Comparison of ENCODE assay signal across 1 cellular context in the genomic region with DNA sequence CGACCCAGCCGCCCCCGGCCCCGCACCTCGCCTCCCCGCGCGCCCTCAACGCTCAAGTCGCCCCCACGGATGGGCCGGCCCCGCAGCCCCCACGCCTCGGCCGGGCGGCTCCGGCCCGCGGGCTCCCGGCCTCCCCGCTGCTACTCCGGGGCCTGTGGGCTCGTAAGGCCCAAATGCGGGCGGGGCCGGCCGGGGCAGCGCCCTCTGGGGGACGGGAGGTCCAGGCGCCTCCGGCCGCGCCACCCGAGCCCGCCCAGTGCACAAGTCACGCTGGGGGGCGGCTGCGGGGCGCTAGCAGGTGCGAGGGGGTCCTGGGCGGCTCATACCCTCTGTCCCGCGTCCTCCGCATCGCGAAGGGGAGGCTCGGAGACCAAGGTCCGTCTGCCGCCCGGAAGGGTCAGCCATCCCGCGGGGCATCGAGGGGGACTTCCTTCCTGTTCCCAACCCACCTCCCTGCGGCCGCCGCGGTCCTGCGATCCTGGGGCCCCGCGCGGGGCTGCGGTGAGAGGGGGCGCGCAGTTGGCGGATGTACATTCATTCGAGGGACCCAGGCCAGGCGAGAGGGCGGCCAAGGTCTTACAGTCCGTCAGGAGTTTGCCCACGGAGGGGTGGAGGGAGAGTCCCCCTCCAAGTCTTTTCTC.
TF ChIP-seq lines count a peak whose summit lies in the region.

A gene with protein sequence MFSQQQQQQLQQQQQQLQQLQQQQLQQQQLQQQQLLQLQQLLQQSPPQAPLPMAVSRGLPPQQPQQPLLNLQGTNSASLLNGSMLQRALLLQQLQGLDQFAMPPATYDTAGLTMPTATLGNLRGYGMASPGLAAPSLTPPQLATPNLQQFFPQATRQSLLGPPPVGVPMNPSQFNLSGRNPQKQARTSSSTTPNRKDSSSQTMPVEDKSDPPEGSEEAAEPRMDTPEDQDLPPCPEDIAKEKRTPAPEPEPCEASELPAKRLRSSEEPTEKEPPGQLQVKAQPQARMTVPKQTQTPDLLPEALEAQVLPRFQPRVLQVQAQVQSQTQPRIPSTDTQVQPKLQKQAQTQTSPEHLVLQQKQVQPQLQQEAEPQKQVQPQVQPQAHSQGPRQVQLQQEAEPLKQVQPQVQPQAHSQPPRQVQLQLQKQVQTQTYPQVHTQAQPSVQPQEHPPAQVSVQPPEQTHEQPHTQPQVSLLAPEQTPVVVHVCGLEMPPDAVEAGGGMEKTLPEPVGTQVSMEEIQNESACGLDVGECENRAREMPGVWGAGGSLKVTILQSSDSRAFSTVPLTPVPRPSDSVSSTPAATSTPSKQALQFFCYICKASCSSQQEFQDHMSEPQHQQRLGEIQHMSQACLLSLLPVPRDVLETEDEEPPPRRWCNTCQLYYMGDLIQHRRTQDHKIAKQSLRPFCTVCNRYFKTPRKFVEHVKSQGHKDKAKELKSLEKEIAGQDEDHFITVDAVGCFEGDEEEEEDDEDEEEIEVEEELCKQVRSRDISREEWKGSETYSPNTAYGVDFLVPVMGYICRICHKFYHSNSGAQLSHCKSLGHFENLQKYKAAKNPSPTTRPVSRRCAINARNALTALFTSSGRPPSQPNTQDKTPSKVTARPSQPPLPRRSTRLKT (minus strand): TSS at position 167 of the 641 bp plus-strand sequence. CDS start 715 bp downstream, outside the sequence.

TF ChIP-seq in K562, 482 proteins besides CTCF, POLR2A, EP300 and RAD21 (continued from another document and continues in another):
- TF ChIP-seq, protein P1, sequence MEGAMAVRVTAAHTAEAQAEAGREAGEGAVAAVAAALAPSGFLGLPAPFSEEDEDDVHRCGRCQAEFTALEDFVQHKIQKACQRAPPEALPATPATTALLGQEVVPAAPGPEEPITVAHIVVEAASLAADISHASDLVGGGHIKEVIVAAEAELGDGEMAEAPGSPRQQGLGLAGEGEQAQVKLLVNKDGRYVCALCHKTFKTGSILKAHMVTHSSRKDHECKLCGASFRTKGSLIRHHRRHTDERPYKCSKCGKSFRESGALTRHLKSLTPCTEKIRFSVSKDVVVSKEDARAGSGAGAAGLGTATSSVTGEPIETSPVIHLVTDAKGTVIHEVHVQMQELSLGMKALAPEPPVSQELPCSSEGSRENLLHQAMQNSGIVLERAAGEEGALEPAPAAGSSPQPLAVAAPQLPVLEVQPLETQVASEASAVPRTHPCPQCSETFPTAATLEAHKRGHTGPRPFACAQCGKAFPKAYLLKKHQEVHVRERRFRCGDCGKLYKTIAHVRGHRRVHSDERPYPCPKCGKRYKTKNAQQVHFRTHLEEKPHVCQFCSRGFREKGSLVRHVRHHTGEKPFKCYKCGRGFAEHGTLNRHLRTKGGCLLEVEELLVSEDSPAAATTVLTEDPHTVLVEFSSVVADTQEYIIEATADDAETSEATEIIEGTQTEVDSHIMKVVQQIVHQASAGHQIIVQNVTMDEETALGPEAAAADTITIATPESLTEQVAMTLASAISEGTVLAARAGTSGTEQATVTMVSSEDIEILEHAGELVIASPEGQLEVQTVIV (CRISPR knock-in tag; IDR thresholded peaks at IDR 0.05; ENCODE audit: borderline replicate concordance) = peak; percentile 81; the same call in 1 of the 2 replicates
- TF ChIP-seq, protein P2, sequence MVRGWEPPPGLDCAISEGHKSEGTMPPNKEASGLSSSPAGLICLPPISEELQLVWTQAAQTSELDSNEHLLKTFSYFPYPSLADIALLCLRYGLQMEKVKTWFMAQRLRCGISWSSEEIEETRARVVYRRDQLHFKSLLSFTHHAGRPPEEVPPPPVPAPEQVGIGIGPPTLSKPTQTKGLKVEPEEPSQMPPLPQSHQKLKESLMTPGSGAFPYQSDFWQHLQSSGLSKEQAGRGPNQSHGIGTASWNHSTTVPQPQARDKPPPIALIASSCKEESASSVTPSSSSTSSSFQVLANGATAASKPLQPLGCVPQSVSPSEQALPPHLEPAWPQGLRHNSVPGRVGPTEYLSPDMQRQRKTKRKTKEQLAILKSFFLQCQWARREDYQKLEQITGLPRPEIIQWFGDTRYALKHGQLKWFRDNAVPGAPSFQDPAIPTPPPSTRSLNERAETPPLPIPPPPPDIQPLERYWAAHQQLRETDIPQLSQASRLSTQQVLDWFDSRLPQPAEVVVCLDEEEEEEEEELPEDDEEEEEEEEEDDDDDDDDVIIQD (CRISPR knock-in tag; IDR thresholded peaks at IDR 0.05) = no peak
- TF ChIP-seq PTBP1 (IDR thresholded peaks at IDR 0.05; ENCODE audit: low read depth, low read length) (peak; percentile 76; the same call in 1 of the 2 replicates), KLF6 (CRISPR knock-in tag; IDR thresholded peaks at IDR 0.05; ENCODE audit: borderline replicate concordance) (peak; percentile 66; the same call in 1 of the 2 replicates), SP2 (IDR thresholded peaks at IDR 0.05; ENCODE audit: extremely low read depth, low read depth, low read length, poor library complexity, severe bottlenecking) (peak; percentile 97), TGIF2 (CRISPR knock-in tag; IDR thresholded peaks at IDR 0.05) (no peak), RAD51 (IDR thresholded peaks at IDR 0.05; ENCODE audit: borderline replicate concordance, low read depth) (no peak), E2F3 (CRISPR knock-in tag; IDR thresholded peaks at IDR 0.05) (peak; percentile 94), NCOA1 (IDR thresholded peaks at IDR 0.05; ENCODE audit: low read depth) (no peak), DACH1 (IDR thresholded peaks at IDR 0.05; ENCODE audit: partially characterized antibody) (no peak), SMAD4 (CRISPR knock-in tag; conservative IDR thresholded peaks at IDR 0.05) (peak; percentile 88), TAF1 (IDR thresholded peaks at IDR 0.05; ENCODE audit: control insufficient read depth, extremely low read depth, insufficient read depth, low read length, severe bottlenecking) (peak; percentile 99), CHD1 (IDR thresholded peaks at IDR 0.05; ENCODE audit: low read length) (peak; percentile 68), ETV1 (tag; conservative IDR thresholded peaks at IDR 0.05; ENCODE audit: low read depth) (peak; percentile 86), ERF (CRISPR knock-in tag; IDR thresholded peaks at IDR 0.05) (peak; percentile 80; the same call in 1 of the 2 replicates), MXI1 (IDR thresholded peaks at IDR 0.05; ENCODE audit: low read depth, low read length) (peak; percentile 60; the same call in 1 of the 2 replicates), ZNF561 (CRISPR knock-in tag; conservative IDR thresholded peaks at IDR 0.05) (no peak), ZSCAN32 (CRISPR knock-in tag; IDR thresholded peaks at IDR 0.05) (peak; percentile 70; the same call in 1 of the 2 replicates), RBM14 (IDR thresholded peaks at IDR 0.05; ENCODE audit: borderline replicate concordance, insufficient read depth, low read depth, low read length) (0 out of 2 replicates have a peak, but pooled peaks have one; percentile 82)
- TF ChIP-seq, protein P3, sequence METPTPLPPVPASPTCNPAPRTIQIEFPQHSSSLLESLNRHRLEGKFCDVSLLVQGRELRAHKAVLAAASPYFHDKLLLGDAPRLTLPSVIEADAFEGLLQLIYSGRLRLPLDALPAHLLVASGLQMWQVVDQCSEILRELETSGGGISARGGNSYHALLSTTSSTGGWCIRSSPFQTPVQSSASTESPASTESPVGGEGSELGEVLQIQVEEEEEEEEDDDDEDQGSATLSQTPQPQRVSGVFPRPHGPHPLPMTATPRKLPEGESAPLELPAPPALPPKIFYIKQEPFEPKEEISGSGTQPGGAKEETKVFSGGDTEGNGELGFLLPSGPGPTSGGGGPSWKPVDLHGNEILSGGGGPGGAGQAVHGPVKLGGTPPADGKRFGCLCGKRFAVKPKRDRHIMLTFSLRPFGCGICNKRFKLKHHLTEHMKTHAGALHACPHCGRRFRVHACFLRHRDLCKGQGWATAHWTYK (CRISPR knock-in tag; IDR thresholded peaks at IDR 0.05) = peak; percentile 93; the same call in 1 of the 2 replicates
- TF ChIP-seq, protein P4, sequence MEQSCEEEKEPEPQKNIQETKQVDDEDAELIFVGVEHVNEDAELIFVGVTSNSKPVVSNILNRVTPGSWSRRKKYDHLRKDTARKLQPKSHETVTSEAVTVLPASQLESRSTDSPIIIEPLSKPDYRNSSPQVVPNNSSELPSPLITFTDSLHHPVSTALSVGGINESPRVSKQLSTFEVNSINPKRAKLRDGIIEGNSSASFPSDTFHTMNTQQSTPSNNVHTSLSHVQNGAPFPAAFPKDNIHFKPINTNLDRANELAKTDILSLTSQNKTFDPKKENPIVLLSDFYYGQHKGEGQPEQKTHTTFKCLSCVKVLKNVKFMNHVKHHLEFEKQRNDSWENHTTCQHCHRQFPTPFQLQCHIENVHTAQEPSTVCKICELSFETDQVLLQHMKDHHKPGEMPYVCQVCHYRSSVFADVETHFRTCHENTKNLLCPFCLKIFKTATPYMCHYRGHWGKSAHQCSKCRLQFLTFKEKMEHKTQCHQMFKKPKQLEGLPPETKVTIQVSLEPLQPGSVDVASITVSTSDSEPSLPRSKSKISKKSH (CRISPR knock-in tag; IDR thresholded peaks at IDR 0.05) = peak; percentile 79; the same call in 1 of the 2 replicates
- TF ChIP-seq, protein P5, sequence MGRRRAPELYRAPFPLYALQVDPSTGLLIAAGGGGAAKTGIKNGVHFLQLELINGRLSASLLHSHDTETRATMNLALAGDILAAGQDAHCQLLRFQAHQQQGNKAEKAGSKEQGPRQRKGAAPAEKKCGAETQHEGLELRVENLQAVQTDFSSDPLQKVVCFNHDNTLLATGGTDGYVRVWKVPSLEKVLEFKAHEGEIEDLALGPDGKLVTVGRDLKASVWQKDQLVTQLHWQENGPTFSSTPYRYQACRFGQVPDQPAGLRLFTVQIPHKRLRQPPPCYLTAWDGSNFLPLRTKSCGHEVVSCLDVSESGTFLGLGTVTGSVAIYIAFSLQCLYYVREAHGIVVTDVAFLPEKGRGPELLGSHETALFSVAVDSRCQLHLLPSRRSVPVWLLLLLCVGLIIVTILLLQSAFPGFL (CRISPR knock-in tag; IDR thresholded peaks at IDR 0.05) = no peak
- TF ChIP-seq, protein P6, sequence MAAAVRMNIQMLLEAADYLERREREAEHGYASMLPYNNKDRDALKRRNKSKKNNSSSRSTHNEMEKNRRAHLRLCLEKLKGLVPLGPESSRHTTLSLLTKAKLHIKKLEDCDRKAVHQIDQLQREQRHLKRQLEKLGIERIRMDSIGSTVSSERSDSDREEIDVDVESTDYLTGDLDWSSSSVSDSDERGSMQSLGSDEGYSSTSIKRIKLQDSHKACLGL (CRISPR knock-in tag; IDR thresholded peaks at IDR 0.05; ENCODE audit: borderline replicate concordance, poor library complexity, severe bottlenecking) = no peak
- TF ChIP-seq, protein P7, sequence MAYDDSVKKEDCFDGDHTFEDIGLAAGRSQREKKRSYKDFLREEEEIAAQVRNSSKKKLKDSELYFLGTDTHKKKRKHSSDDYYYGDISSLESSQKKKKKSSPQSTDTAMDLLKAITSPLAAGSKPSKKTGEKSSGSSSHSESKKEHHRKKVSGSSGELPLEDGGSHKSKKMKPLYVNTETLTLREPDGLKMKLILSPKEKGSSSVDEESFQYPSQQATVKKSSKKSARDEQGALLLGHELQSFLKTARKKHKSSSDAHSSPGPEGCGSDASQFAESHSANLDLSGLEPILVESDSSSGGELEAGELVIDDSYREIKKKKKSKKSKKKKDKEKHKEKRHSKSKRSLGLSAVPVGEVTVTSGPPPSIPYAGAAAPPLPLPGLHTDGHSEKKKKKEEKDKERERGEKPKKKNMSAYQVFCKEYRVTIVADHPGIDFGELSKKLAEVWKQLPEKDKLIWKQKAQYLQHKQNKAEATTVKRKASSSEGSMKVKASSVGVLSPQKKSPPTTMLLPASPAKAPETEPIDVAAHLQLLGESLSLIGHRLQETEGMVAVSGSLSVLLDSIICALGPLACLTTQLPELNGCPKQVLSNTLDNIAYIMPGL (CRISPR knock-in tag; IDR thresholded peaks at IDR 0.05) = peak; percentile 99
- TF ChIP-seq, protein P8, sequence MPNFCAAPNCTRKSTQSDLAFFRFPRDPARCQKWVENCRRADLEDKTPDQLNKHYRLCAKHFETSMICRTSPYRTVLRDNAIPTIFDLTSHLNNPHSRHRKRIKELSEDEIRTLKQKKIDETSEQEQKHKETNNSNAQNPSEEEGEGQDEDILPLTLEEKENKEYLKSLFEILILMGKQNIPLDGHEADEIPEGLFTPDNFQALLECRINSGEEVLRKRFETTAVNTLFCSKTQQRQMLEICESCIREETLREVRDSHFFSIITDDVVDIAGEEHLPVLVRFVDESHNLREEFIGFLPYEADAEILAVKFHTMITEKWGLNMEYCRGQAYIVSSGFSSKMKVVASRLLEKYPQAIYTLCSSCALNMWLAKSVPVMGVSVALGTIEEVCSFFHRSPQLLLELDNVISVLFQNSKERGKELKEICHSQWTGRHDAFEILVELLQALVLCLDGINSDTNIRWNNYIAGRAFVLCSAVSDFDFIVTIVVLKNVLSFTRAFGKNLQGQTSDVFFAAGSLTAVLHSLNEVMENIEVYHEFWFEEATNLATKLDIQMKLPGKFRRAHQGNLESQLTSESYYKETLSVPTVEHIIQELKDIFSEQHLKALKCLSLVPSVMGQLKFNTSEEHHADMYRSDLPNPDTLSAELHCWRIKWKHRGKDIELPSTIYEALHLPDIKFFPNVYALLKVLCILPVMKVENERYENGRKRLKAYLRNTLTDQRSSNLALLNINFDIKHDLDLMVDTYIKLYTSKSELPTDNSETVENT (CRISPR knock-in tag; IDR thresholded peaks at IDR 0.05) = peak; percentile 100
- TF ChIP-seq, protein P9, sequence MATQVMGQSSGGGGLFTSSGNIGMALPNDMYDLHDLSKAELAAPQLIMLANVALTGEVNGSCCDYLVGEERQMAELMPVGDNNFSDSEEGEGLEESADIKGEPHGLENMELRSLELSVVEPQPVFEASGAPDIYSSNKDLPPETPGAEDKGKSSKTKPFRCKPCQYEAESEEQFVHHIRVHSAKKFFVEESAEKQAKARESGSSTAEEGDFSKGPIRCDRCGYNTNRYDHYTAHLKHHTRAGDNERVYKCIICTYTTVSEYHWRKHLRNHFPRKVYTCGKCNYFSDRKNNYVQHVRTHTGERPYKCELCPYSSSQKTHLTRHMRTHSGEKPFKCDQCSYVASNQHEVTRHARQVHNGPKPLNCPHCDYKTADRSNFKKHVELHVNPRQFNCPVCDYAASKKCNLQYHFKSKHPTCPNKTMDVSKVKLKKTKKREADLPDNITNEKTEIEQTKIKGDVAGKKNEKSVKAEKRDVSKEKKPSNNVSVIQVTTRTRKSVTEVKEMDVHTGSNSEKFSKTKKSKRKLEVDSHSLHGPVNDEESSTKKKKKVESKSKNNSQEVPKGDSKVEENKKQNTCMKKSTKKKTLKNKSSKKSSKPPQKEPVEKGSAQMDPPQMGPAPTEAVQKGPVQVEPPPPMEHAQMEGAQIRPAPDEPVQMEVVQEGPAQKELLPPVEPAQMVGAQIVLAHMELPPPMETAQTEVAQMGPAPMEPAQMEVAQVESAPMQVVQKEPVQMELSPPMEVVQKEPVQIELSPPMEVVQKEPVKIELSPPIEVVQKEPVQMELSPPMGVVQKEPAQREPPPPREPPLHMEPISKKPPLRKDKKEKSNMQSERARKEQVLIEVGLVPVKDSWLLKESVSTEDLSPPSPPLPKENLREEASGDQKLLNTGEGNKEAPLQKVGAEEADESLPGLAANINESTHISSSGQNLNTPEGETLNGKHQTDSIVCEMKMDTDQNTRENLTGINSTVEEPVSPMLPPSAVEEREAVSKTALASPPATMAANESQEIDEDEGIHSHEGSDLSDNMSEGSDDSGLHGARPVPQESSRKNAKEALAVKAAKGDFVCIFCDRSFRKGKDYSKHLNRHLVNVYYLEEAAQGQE (CRISPR knock-in tag; IDR thresholded peaks at IDR 0.05; ENCODE audit: low read depth) = peak; percentile 79
- TF ChIP-seq, protein P10, sequence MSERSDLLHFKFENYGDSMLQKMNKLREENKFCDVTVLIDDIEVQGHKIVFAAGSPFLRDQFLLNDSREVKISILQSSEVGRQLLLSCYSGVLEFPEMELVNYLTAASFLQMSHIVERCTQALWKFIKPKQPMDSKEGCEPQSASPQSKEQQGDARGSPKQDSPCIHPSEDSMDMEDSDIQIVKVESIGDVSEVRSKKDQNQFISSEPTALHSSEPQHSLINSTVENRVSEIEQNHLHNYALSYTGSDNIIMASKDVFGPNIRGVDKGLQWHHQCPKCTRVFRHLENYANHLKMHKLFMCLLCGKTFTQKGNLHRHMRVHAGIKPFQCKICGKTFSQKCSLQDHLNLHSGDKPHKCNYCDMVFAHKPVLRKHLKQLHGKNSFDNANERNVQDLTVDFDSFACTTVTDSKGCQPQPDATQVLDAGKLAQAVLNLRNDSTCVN (CRISPR knock-in tag; IDR thresholded peaks at IDR 0.05) = peak; percentile 59; the same call in 1 of the 2 replicates
